ENCODE assay signal across 8 cellular contexts in genomic region chr17:44005865-44006580, GRCh38. TPM values are rescaled to one million over a fixed set of nuclear protein-coding genes. Genes with fewer than 3 reads are reported as not detected.
DNase-seq lines count a peak whose midpoint lies in the region; ATAC-seq and TF ChIP-seq lines count a peak whose summit lies in the region.

No MANE protein-coding gene starts in this region.

- peaks cover 27% of the 10 kb centered on the region for H3K4me1 Mint-ChIP-seq in stimulated activated effector memory CD8-positive, alpha-beta T cell treated with anti-CD3 and anti-CD28 coated beads, Interleukin-12 subunit alpha, Interleukin-12 subunit beta, amount 100 ng/mL, for 72 hours

- H3K9me3 ChIP-seq in SK-N-MC (ENCODE audit: low read depth, low read length) (no peaks in the 10 kb centered on the region), breast epithelium (no peaks in the 10 kb centered on the region)

- intact Hi-C loops in breast epithelium (cut with DNase I; ENCODE audit: low total_unique reads) (no loop called here), left colon (cut with DNase I, micrococcal nuclease) (no loop called here)

- H3K36me3 Mint-ChIP-seq in stimulated activated effector memory CD8-positive, alpha-beta T cell treated with anti-CD3 and anti-CD28 coated beads, Interleukin-12 subunit alpha, Interleukin-12 subunit beta, amount 100 ng/mL, for 72 hours: peaks cover 40% of the 10 kb centered on the region

- H3K4me3 Mint-ChIP-seq in stimulated activated effector memory CD8-positive, alpha-beta T cell treated with anti-CD3 and anti-CD28 coated beads, Interleukin-12 subunit alpha, Interleukin-12 subunit beta, amount 100 ng/mL, for 72 hours: peak overlapping the region; percentile 85

- ATAC-seq in left colon (peak; percentile 64), HG03457 (IDR thresholded peaks at IDR 0.05; ENCODE audit: unreplicated experiment) (no peak), GM19324 (IDR thresholded peaks at IDR 0.05; ENCODE audit: low FRiP score, unreplicated experiment) (no peak)
- ATAC-seq in stimulated activated effector memory CD8-positive, alpha-beta T cell treated with anti-CD3 and anti-CD28 coated beads, Interleukin-12 subunit alpha, Interleukin-12 subunit beta, amount 100 ng/mL, for 72 hours: peak; percentile 52

- peak overlapping the region; percentile 32 for H3K9ac ChIP-seq in SK-N-MC (ENCODE audit: insufficient read length)

- H3K27ac ChIP-seq in SK-N-MC (no peak overlapping the region), breast epithelium (peak overlapping the region; percentile 80 to 85)

- H3K4me1 ChIP-seq in breast epithelium: peaks cover 0 to 8% of the 10 kb centered on the region in 2 donors

- peak overlapping the region; percentile 82 for H3K27ac Mint-ChIP-seq in stimulated activated effector memory CD8-positive, alpha-beta T cell treated with anti-CD3 and anti-CD28 coated beads, Interleukin-12 subunit alpha, Interleukin-12 subunit beta, amount 100 ng/mL, for 72 hours

- no peaks in the 10 kb centered on the region for H3K9me3 Mint-ChIP-seq in stimulated activated effector memory CD8-positive, alpha-beta T cell treated with anti-CD3 and anti-CD28 coated beads, Interleukin-12 subunit alpha, Interleukin-12 subunit beta, amount 100 ng/mL, for 72 hours

- H3K4me3 ChIP-seq in SK-N-MC (peak overlapping the region; percentile 80), breast epithelium (peak overlapping the region; percentile 40 to 86 (median 67))

- no peaks in the 10 kb centered on the region for H3K36me3 ChIP-seq in SK-N-MC (ENCODE audit: insufficient read depth, low read length)
- H3K36me3 ChIP-seq in breast epithelium: no peaks in the 10 kb centered on the region

- no peak for TF ChIP-seq CTCF in breast epithelium (IDR thresholded peaks at IDR 0.05)

- DNase-seq in NCI-H82 (lab: John Stamatoyannopoulos, UW) (peak; percentile 68), NCI-H82 treated with DMSO at 0.1 percent for 48 hours (lab: John Stamatoyannopoulos, UW; ENCODE audit: unreplicated experiment) (no peak), SK-N-MC (ENCODE audit: low read depth, low spot score) (no peak), breast epithelium (ENCODE audit: low spot score in 2 of 2) (peak in 1 of 2 donors; percentile 62), left colon (peak; percentile 71 to 77)
- peak; percentile 26 to 72 for DNase-seq in stimulated activated effector memory CD8-positive, alpha-beta T cell treated with anti-CD3 and anti-CD28 coated beads, Interleukin-12 subunit alpha, Interleukin-12 subunit beta, amount 100 ng/mL, for 72 hours (ENCODE audit: low spot score in 2 of 2)

- peaks cover 0 to 15% of the 10 kb centered on the region in 2 donors for H3K27me3 ChIP-seq in breast epithelium

- no peak for TF ChIP-seq POLR2A in breast epithelium (IDR thresholded peaks at IDR 0.05)

RNA-seq across cellular contexts. Expression of gene NAGS, which starts 1.6 kb away (rescaled TPM):
- total RNA-seq in breast epithelium (1 to 10 TPM in 2 of 3 donors, under 1 TPM in 1; 0.16 to 5.2 (median 4.7) TPM), left colon (10 to 100 TPM in 1 of 2 donors, 1 to 10 TPM in 1; 9.2 to 13.8 TPM)

RNA-seq across cellular contexts. Expression of gene TMEM101, which starts 8.7 kb away (rescaled TPM):
- total RNA-seq in breast epithelium (10 to 100 TPM; 28.6 to 80.8 (median 41.0) TPM), left colon (10 to 100 TPM; 25.9 to 30.4 TPM)

RNA-seq across cellular contexts. Expression of gene PYY, which starts 52.3 kb away (rescaled TPM):
- total RNA-seq in breast epithelium (under 1 TPM in 2 of 3 donors, not detected in 1; 0.88 to 0.98 TPM), left colon (10 to 100 TPM; 61.2 to 79.7 TPM)

Comparison
In these comparisons a context has a peak if more than half of its experiments do, and no peak if none do; other contexts are left out.
1. DNase-seq: peak in NCI-H82 (single experiment), left colon (2 of 2) and stimulated activated effector memory CD8-positive, alpha-beta T cell treated with anti-CD3 and anti-CD28 coated beads, Interleukin-12 subunit alpha, Interleukin-12 subunit beta, amount 100 ng/mL, for 72 hours (2 of 2); none in NCI-H82 treated with DMSO at 0.1 percent for 48 hours (single experiment) and SK-N-MC (single experiment).
2. ATAC-seq: peak in left colon (single experiment) and stimulated activated effector memory CD8-positive, alpha-beta T cell treated with anti-CD3 and anti-CD28 coated beads, Interleukin-12 subunit alpha, Interleukin-12 subunit beta, amount 100 ng/mL, for 72 hours (single experiment); none in HG03457 (single experiment) and GM19324 (single experiment).
3. RNA of gene PYY, which starts 52.3 kb away (total RNA-seq): 61.2 to 79.7 TPM in left colon; 0.88 to 0.98 TPM in breast epithelium; every median in the first group is over 10 times any median in the second.